In genomic region chr1:153727463-153728304, GRCh38 we compare ENCODE assay signal across 8 cellular contexts. TPM values are rescaled to one million over a fixed set of nuclear protein-coding genes. Genes with fewer than 3 reads are reported as not detected.
DNase-seq lines count a peak whose midpoint lies in the region; TF ChIP-seq lines count a peak whose summit lies in the region.

Gene INTS3, plus strand, starts transcription at chr1:153728050. Its CDS starts 585 bp downstream, at chr1:153728635.

- H2BK120ac ChIP-seq in H9 (ENCODE audit: low read depth, low read length, poor library complexity, severe bottlenecking), result no peak within 1 kb of the TSS

- H3K79me2 ChIP-seq in H9 (ENCODE audit: insufficient read depth, low read length), result peaks cover 7% of the 10 kb centered on the region; the same call in 1 of the 2 replicates

- H3K9ac ChIP-seq in ES-I3 (ENCODE audit: low read depth, low read length), result peak within 1 kb of the TSS; percentile 100
- H3K9ac ChIP-seq in H9 (ENCODE audit: extremely low read depth, insufficient read length, low read length), result peak within 1 kb of the TSS; percentile 89

- TF ChIP-seq CTCF in H9 (conservative IDR thresholded peaks at IDR 0.05) (no peak), fibroblast of the aortic adventitia (IDR thresholded peaks at IDR 0.05; ENCODE audit: insufficient read depth, low read length) (peak; percentile 27), nephron (IDR thresholded peaks at IDR 0.05; ENCODE audit: unreplicated experiment in 3 of 3) (no peak)

- H3K23me2 ChIP-seq in H9 (ENCODE audit: insufficient read length, low read depth, low read length, poor library complexity, severe bottlenecking), result peaks cover 9% of the 10 kb centered on the region

- H3K27me3 ChIP-seq in H9 (ENCODE audit: insufficient read depth, low read length), result no peaks in the 10 kb centered on the region
- H3K27me3 ChIP-seq in MG63, result no peaks in the 10 kb centered on the region

- H3K36me3 ChIP-seq in ES-I3 (ENCODE audit: insufficient read depth, low read length) (no peaks in the 10 kb centered on the region), MG63 (peaks cover 16% of the 10 kb centered on the region)

- H3K4me1 Mint-ChIP-seq in H9, result peaks cover 21 to 25% of the 10 kb centered on the region in 2 experiments
- peaks cover 40% of the 10 kb centered on the region for H3K4me1 Mint-ChIP-seq in nephron
- peaks cover 39% of the 10 kb centered on the region for H3K4me1 Mint-ChIP-seq in stimulated activated naive CD8-positive, alpha-beta T cell treated with anti-CD3 and anti-CD28 coated beads, Interleukin-15, Interleukin-2, amounts not matched to agents 100 ng/mL and 50 ng/mL, for 24 hours (ENCODE audit: low read depth)

- no peaks in the 10 kb centered on the region for H3K79me1 ChIP-seq in H9 (ENCODE audit: insufficient read depth, low read depth, low read length, poor library complexity, severe bottlenecking)

- no peak within 1 kb of the TSS for H4K5ac ChIP-seq in H9 (ENCODE audit: insufficient read length, low read depth, low read length)

- no peaks in the 10 kb centered on the region for H4K20me1 ChIP-seq in H9 (ENCODE audit: control insufficient read depth, insufficient read depth, insufficient read length)

- peak within 1 kb of the TSS; percentile 77 for H3K14ac ChIP-seq in H9 (ENCODE audit: insufficient read depth, low read length)

- H3K27ac Mint-ChIP-seq in H9 (peak within 1 kb of the TSS; percentile 96 to 100 (median 97)), nephron (peak within 1 kb of the TSS; percentile 89 to 98 (median 97))
- peak within 1 kb of the TSS; percentile 92 for H3K27ac Mint-ChIP-seq in stimulated activated naive CD8-positive, alpha-beta T cell treated with anti-CD3 and anti-CD28 coated beads, Interleukin-15, Interleukin-2, amounts not matched to agents 100 ng/mL and 50 ng/mL, for 24 hours

- no peak within 1 kb of the TSS for H3T11ph ChIP-seq in H9 (ENCODE audit: low read length)

- H3K4me3 Mint-ChIP-seq in H9 (peak within 1 kb of the TSS; percentile 91 to 97), nephron (peak within 1 kb of the TSS; percentile 98 to 99 (median 98))
- H3K4me3 Mint-ChIP-seq in stimulated activated naive CD8-positive, alpha-beta T cell treated with anti-CD3 and anti-CD28 coated beads, Interleukin-15, Interleukin-2, amounts not matched to agents 100 ng/mL and 50 ng/mL, for 24 hours, result peak within 1 kb of the TSS; percentile 91

- peak within 1 kb of the TSS; percentile 12 for H3K18ac ChIP-seq in H9 (ENCODE audit: insufficient read length, low read depth, low read length)

- H2AK5ac ChIP-seq in H9 (ENCODE audit: insufficient read length, low read length), result no peak within 1 kb of the TSS

- H3K4me3 ChIP-seq in MG63 (peak within 1 kb of the TSS; percentile 98), fibroblast of the aortic adventitia (ENCODE audit: low read depth, low read length) (peak within 1 kb of the TSS; percentile 95)

- peaks cover 7 to 15% (median 8%) of the 10 kb centered on the region in 3 experiments; a peak in 5 of 7 replicates for H3K36me3 Mint-ChIP-seq in H9 (ENCODE audit: insufficient read depth in 1 of 3, low read depth in 3 of 3)
- peaks cover 8% of the 10 kb centered on the region for H3K36me3 Mint-ChIP-seq in nephron (ENCODE audit: low read depth)
- H3K36me3 Mint-ChIP-seq in stimulated activated naive CD8-positive, alpha-beta T cell treated with anti-CD3 and anti-CD28 coated beads, Interleukin-15, Interleukin-2, amounts not matched to agents 100 ng/mL and 50 ng/mL, for 24 hours (ENCODE audit: low read depth), result peaks cover 19% of the 10 kb centered on the region

- no peak within 1 kb of the TSS for H3K4ac ChIP-seq in H9 (ENCODE audit: low read depth, low read length)

- H3K9me3 ChIP-seq in ES-I3 (ENCODE audit: control insufficient read depth, insufficient read depth, low read length), result no peaks in the 10 kb centered on the region
- H3K9me3 ChIP-seq in H9 (ENCODE audit: control insufficient read depth, low read depth, low read length), result no peaks in the 10 kb centered on the region
- H3K9me3 ChIP-seq in MG63, result no peaks in the 10 kb centered on the region

- no peak within 1 kb of the TSS for H3K56ac ChIP-seq in H9 (ENCODE audit: insufficient read length, low read depth, low read length)

- H3K4me2 ChIP-seq in H9 (ENCODE audit: insufficient read depth, insufficient read length, low read length), result peak within 1 kb of the TSS; percentile 91

- peak; percentile 100 for DNase-seq in H9
- DNase-seq in MG63, result peak; percentile 100
- peak; percentile 100 for DNase-seq in SHP77 treated with DMSO at 0.1 percent for 48 hours (lab: John Stamatoyannopoulos, UW)
- DNase-seq in activated effector memory CD4-positive, alpha-beta T cell treated with anti-CD3 and anti-CD28 coated beads, Interleukin-2, amount 50 U/mL, for 16 hours, result peak; percentile 100
- DNase-seq in fibroblast of the aortic adventitia (ENCODE audit: low read depth), result peak; percentile 100

- no peak within 1 kb of the TSS for H2BK15ac ChIP-seq in H9 (ENCODE audit: low read depth, low read length)

- H3K27me3 Mint-ChIP-seq in H9 (ENCODE audit: low read depth) (no peaks in the 10 kb centered on the region), nephron (ENCODE audit: low read depth) (peaks cover 3% of the 10 kb centered on the region)
- H3K27me3 Mint-ChIP-seq in stimulated activated naive CD8-positive, alpha-beta T cell treated with anti-CD3 and anti-CD28 coated beads, Interleukin-15, Interleukin-2, amounts not matched to agents 100 ng/mL and 50 ng/mL, for 24 hours, result no peaks in the 10 kb centered on the region

- H2BK20ac ChIP-seq in H9 (ENCODE audit: low read depth, low read length, poor library complexity, severe bottlenecking), result no peak within 1 kb of the TSS

- no peak within 1 kb of the TSS for H4K8ac ChIP-seq in H9 (replicated peaks; ENCODE audit: insufficient read length, low read depth, low read length)

- no CpG with 5 or more reads among the region's 49 CpGs for WGBS in H9 (ENCODE audit: extremely low coverage, insufficient read length, low lambda C conversion rate)

- H2BK12ac ChIP-seq in H9 (ENCODE audit: insufficient read length, low read depth, low read length), result peak within 1 kb of the TSS; percentile 58

- H2AFZ ChIP-seq in H9 (ENCODE audit: low read length), result no peak within 1 kb of the TSS

- no peak within 1 kb of the TSS for H3K23ac ChIP-seq in H9 (ENCODE audit: insufficient read length, low read depth, low read length)

- H3K9me3 Mint-ChIP-seq in H9 (no peaks in the 10 kb centered on the region), nephron (no peaks in the 10 kb centered on the region)
- H3K9me3 Mint-ChIP-seq in stimulated activated naive CD8-positive, alpha-beta T cell treated with anti-CD3 and anti-CD28 coated beads, Interleukin-15, Interleukin-2, amounts not matched to agents 100 ng/mL and 50 ng/mL, for 24 hours, result no peaks in the 10 kb centered on the region

- no peak within 1 kb of the TSS for H2BK5ac ChIP-seq in H9 (ENCODE audit: insufficient read length, low read length)

- peak within 1 kb of the TSS; percentile 36 for H3K27ac ChIP-seq in H9 (ENCODE audit: insufficient read length, low read depth, low read length)

- H3K4me1 ChIP-seq in ES-I3 (ENCODE audit: insufficient read depth, low read length) (peaks cover 12% of the 10 kb centered on the region; the same call in 1 of the 2 replicates), H9 (ENCODE audit: insufficient read depth, low read length) (peaks cover 3% of the 10 kb centered on the region; the same call in 1 of the 2 replicates)

- no peak within 1 kb of the TSS for H4K91ac ChIP-seq in H9 (ENCODE audit: insufficient read length, low read depth, low read length)

RNA-seq across cellular contexts. Expression of gene INTS3, which starts in this region (rescaled TPM):
- total RNA-seq in H9 (2021) (65.4 and 67.1 TPM in 2 replicates), fibroblast of the aortic adventitia (ENCODE audit: low replicate concordance) (49.0 and 55.8 TPM in 2 replicates)
- total RNA-seq in MG63 (2014; rRNA removed; shearing (Covaris generic); ENCODE audit: low replicate concordance), result 22.4 and 29.4 TPM in 2 replicates

Comparison
In these comparisons a context has a peak if more than half of its experiments do, and no peak if none do; other contexts are left out.
1. Peak in every context shown above with its lines: DNase-seq, H3K4me3 ChIP-seq and H3K27ac ChIP-seq.